14 cellular contexts compared by ENCODE assay signal in genomic region chr3:122903171-122903570, GRCh38.
"Had no signal": no experiment of that assay in that cellular context is flagged by ENCODE, and none has a peak within 500 bp of the region (broad histone marks: within the 10 kb centered on the region; RNA-seq: fewer than 3 reads in every experiment).

No MANE protein-coding gene starts in this region.

- H3K4me1 ChIP-seq: esophagus squamous epithelium had no signal

- H3K9me3 Mint-ChIP-seq: dendritic cell treated with granulocyte-macrophage colony-stimulating factor and Interleukin-4, amounts not matched to agents 40 ng/mL and 50 ng/mL, for 4 days; natural killer cell had no signal

- ATAC-seq: activated naive CD4-positive, alpha-beta T cell treated with anti-CD3 and anti-CD28 coated beads, Interleukin-2, amount 50 U/mL, for 72 hours; activated T-cell treated with anti-CD3 and anti-CD28 coated beads, Interleukin-2, amount 50 U/mL, for 72 hours; natural killer cell had no signal

- H3K36me3 Mint-ChIP-seq: natural killer cell, T-cell had no signal

- H3K36me3 ChIP-seq: esophagus squamous epithelium, heart right ventricle had no signal

- H3K27ac ChIP-seq: esophagus squamous epithelium, heart right ventricle had no signal

- H3K9me3 ChIP-seq: esophagus squamous epithelium had no signal

- H3K4me3 ChIP-seq: esophagus squamous epithelium, heart right ventricle had no signal

- H3K4me1 Mint-ChIP-seq: natural killer cell, T-cell had no signal

- H3K4me3 Mint-ChIP-seq: activated T-cell treated with anti-CD3 and anti-CD28 coated beads, Interleukin-2, amount 50 U/mL, for 72 hours; dendritic cell treated with granulocyte-macrophage colony-stimulating factor and Interleukin-4, amounts not matched to agents 40 ng/mL and 50 ng/mL, for 4 days; natural killer cell; T-cell had no signal

- DNase-seq: activated CD4-positive, alpha-beta T cell treated with anti-CD3 and anti-CD28 coated beads for 48 hours; activated CD4-positive, CD25-positive, alpha-beta regulatory T cell; activated gamma-delta T cell treated with Interleukin-2 at 50 U/mL for 16 hours; activated T-cell treated with anti-CD3 and anti-CD28 coated beads, Interleukin-2, amount 50 U/mL, for 72 hours; effector memory CD4-positive, alpha-beta T cell; esophagus squamous epithelium; heart right ventricle; natural killer cell; posterior cingulate gyrus; stimulated activated naive CD4-positive, alpha-beta T cell; T-cell; T-helper 9 cell had no signal

- H3K27ac Mint-ChIP-seq: activated naive CD4-positive, alpha-beta T cell treated with anti-CD3 and anti-CD28 coated beads, Interleukin-2, amount 50 U/mL, for 72 hours; activated T-cell treated with anti-CD3 and anti-CD28 coated beads, Interleukin-2, amount 50 U/mL, for 72 hours; dendritic cell treated with granulocyte-macrophage colony-stimulating factor and Interleukin-4, amounts not matched to agents 40 ng/mL and 50 ng/mL, for 4 days; natural killer cell; T-cell had no signal
